11 cellular contexts compared by ENCODE assay signal in the genomic region with DNA sequence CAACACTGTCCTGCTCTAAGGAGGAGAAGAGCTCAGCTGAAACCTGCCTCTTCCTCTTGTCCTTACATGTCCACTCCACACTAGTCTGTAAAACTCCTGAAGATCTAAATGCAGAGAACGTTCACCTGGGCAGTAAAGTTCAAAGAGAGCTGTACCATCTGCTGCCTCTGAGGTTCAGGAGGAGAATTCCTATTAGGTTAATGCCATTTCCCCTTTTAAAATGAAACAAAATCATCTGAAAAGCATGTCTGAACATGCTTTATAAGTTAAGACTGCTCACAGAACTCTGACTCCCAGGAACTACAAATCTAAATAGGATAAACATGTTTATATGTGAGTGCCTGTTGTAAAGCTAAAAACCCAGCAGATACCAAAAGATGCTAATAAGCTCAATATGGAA.
DNase-seq lines count a peak whose midpoint lies in the region; ATAC-seq and TF ChIP-seq lines count a peak whose summit lies in the region.
"Had no signal": no experiment of that assay in that cellular context is flagged by ENCODE, and none has a peak within 500 bp of the region (broad histone marks: within the 10 kb centered on the region; RNA-seq: fewer than 3 reads in every experiment).

No MANE protein-coding gene starts in this region.

- in situ Hi-C loops in IMR-90 (cut with MboI; ENCODE audit: low sequenced_read_pairs) = no loop called here

- H3K9me3 Mint-ChIP-seq in chondrocyte (ENCODE audit: low read depth) = no peaks in the 10 kb centered on the region
- no peaks in the 10 kb centered on the region for H3K9me3 Mint-ChIP-seq in nephron
- no peaks in the 10 kb centered on the region for H3K9me3 Mint-ChIP-seq in activated CD4-positive, alpha-beta memory T cell treated with anti-CD3 and anti-CD28 coated beads, Interleukin-2, amount 10 ng/mL, durations not matched to agents 7 days and 5 days

- H4K8ac ChIP-seq in IMR-90 (ENCODE audit: low read depth in 2 of 2, low read length in 2 of 2) = peak overlapping the region; percentile 17 to 98; a peak in 3 of 4 replicates

- intact Hi-C loops in IMR-90 (cut with micrococcal nuclease) = no loop called here

- H3K14ac ChIP-seq in IMR-90 (replicated peaks; ENCODE audit: low read depth, low read length) = peak overlapping the region; percentile 98

- H2BK20ac ChIP-seq in IMR-90 (ENCODE audit: low read depth, low read length) = peak overlapping the region; percentile 95

- H2BK5ac ChIP-seq in IMR-90 (ENCODE audit: low read depth, low read length, poor library complexity, severe bottlenecking) = peak overlapping the region; percentile 85

- H3K27ac ChIP-seq in IMR-90 (ENCODE audit: insufficient read depth, low read length) = peak overlapping the region; percentile 87; the same call in 1 of the 2 replicates
- H3K27ac ChIP-seq: C4-2B, HL-60 had no signal

- H4K20me1 ChIP-seq in IMR-90 (ENCODE audit: insufficient read depth, low read length) = no peaks in the 10 kb centered on the region

- H3K23ac ChIP-seq in IMR-90 (ENCODE audit: low read depth, low read length) = peak overlapping the region; percentile 92

- peak overlapping the region; percentile 88 for H2AK5ac ChIP-seq in IMR-90 (ENCODE audit: low read depth, low read length)

- H3K4me2 ChIP-seq in IMR-90 (ENCODE audit: low read depth, low read length) = peak overlapping the region; percentile 10; the same call in 1 of the 2 replicates

- H4K91ac ChIP-seq in IMR-90 (ENCODE audit: insufficient read depth, low read depth, low read length) = peak overlapping the region; percentile 92

- H3K9ac ChIP-seq in IMR-90 (ENCODE audit: low read depth, low read length) = peak overlapping the region; percentile 62; the same call in 1 of the 2 replicates

- peaks cover 22% of the 10 kb centered on the region; the same call in 1 of the 2 replicates for H3K36me3 ChIP-seq in IMR-90 (ENCODE audit: control insufficient read depth, insufficient read depth, low read length)

- no peaks in the 10 kb centered on the region for H3K9me3 ChIP-seq in IMR-90 (ENCODE audit: control insufficient read depth, insufficient read depth, low read length)

- DNase-seq in EH (ENCODE audit: low read depth) (peak; percentile 5), IMR-90 (no peak), chondrocyte (ENCODE audit: low spot score) (no peak), medulla oblongata (ENCODE audit: extremely low spot score) (no peak)
- no peak for DNase-seq in activated CD4-positive, alpha-beta memory T cell treated with anti-CD3 and anti-CD28 coated beads, Interleukin-2, amount 10 ng/mL, durations not matched to agents 7 days and 5 days
- DNase-seq: NCI-H1930, NCI-H748 treated with DMSO at 0.1 percent for 48 hours had no signal

- no peak for TF ChIP-seq POLR2A in IMR-90 (IDR thresholded peaks at IDR 0.05; ENCODE audit: low read depth, low read length)

- POLR2A ChIA-PET in IMR-90 (lab: Charles Lee; ENCODE audit: unreplicated experiment) = interaction anchor here (0.5 kb wide), 1 partner anchor 282 kb away, joined by 6 read pairs; no protein-coding TSS in a partner anchor
- POLR2A ChIA-PET in activated CD4-positive, alpha-beta memory T cell treated with anti-CD3 and anti-CD28 coated beads, Interleukin-2, amount 10 ng/mL, durations not matched to agents 7 days and 5 days (lab: Charles Lee) = no interaction called here

- dilution Hi-C loops in IMR-90 (cut with HindIII; ENCODE audit: low sequenced_read_pairs, unreplicated experiment) = no loop called here

- H3K4me3 ChIP-seq in IMR-90 (ENCODE audit: insufficient read depth, low read depth, low read length) = no peak overlapping the region

- H3K4me1 Mint-ChIP-seq in chondrocyte (ENCODE audit: low read depth) (peaks cover 62% of the 10 kb centered on the region), nephron (peaks cover 53% of the 10 kb centered on the region)
- no peaks in the 10 kb centered on the region for H3K4me1 Mint-ChIP-seq in activated CD4-positive, alpha-beta memory T cell treated with anti-CD3 and anti-CD28 coated beads, Interleukin-2, amount 10 ng/mL, durations not matched to agents 7 days and 5 days

- TF ChIP-seq CTCF in IMR-90 (conservative IDR thresholded peaks at IDR 0.05; ENCODE audit: low read depth, low read length) (no peak), chondrocyte (IDR thresholded peaks at IDR 0.05) (no peak), nephron (IDR thresholded peaks at IDR 0.05; ENCODE audit: unreplicated experiment in 3 of 3) (no peak)

- H2BK15ac ChIP-seq in IMR-90 (ENCODE audit: low read depth, low read length) = peak overlapping the region; percentile 80; the same call in 2 of the 3 replicates

- CTCF ChIA-PET in IMR-90 (lab: Yijun Ruan, JAX) = interaction anchor here (0.6 to 1.4 kb wide), 2 partner anchors 10 to 265 kb away, joined by 3 read pairs; no protein-coding TSS in a partner anchor
- CTCF ChIA-PET in activated CD4-positive, alpha-beta memory T cell treated with anti-CD3 and anti-CD28 coated beads, Interleukin-2, amount 10 ng/mL, durations not matched to agents 7 days and 5 days (lab: Charles Lee) = no interaction called here

- H4K5ac ChIP-seq in IMR-90 (ENCODE audit: low read depth, low read length) = peak overlapping the region; percentile 95

- H3K4me3 Mint-ChIP-seq in chondrocyte (ENCODE audit: unreplicated experiment) (no peak overlapping the region), nephron (no peak overlapping the region)
- no peak overlapping the region for H3K4me3 Mint-ChIP-seq in activated CD4-positive, alpha-beta memory T cell treated with anti-CD3 and anti-CD28 coated beads, Interleukin-2, amount 10 ng/mL, durations not matched to agents 7 days and 5 days

- peaks cover 12% of the 10 kb centered on the region for H3K9me1 ChIP-seq in IMR-90 (ENCODE audit: insufficient read depth, low read length)

- no CpG with 5 or more reads among the region's 1 CpG for WGBS in IMR-90 (ENCODE audit: extremely low coverage in 2 of 2, insufficient read length in 1 of 2), 2 experiments

- peak overlapping the region; percentile 70 for H2AK9ac ChIP-seq in IMR-90 (replicated peaks; ENCODE audit: low read depth, low read length, poor library complexity)

- H2BK120ac ChIP-seq in IMR-90 (ENCODE audit: low read depth, low read length) = peak overlapping the region; percentile 96

- no TSS peak for BruUV-seq in IMR-90 (replicated peaks; lab: Mats Ljungman, UMichigan)

- no peaks in the 10 kb centered on the region for H3K27me3 Mint-ChIP-seq in chondrocyte (ENCODE audit: low read depth)
- H3K27me3 Mint-ChIP-seq in nephron (ENCODE audit: low read depth) = no peaks in the 10 kb centered on the region
- H3K27me3 Mint-ChIP-seq in activated CD4-positive, alpha-beta memory T cell treated with anti-CD3 and anti-CD28 coated beads, Interleukin-2, amount 10 ng/mL, durations not matched to agents 7 days and 5 days = no peaks in the 10 kb centered on the region

- peaks cover 31% of the 10 kb centered on the region for H3K36me3 Mint-ChIP-seq in chondrocyte (ENCODE audit: low read depth)
- H3K36me3 Mint-ChIP-seq in nephron (ENCODE audit: low read depth) = peaks cover 75% of the 10 kb centered on the region
- no peaks in the 10 kb centered on the region for H3K36me3 Mint-ChIP-seq in activated CD4-positive, alpha-beta memory T cell treated with anti-CD3 and anti-CD28 coated beads, Interleukin-2, amount 10 ng/mL, durations not matched to agents 7 days and 5 days (ENCODE audit: low read depth)

- ATAC-seq in IMR-90 (ENCODE audit: low read depth) (peak; percentile 26; the same call in 1 of the 2 replicates), HG03457 (IDR thresholded peaks at IDR 0.05; ENCODE audit: unreplicated experiment) (no peak)

- H3K27ac Mint-ChIP-seq in chondrocyte (ENCODE audit: unreplicated experiment) (peak overlapping the region; percentile 76), nephron (peak overlapping the region; percentile 60 to 70 (median 65))
- H3K27ac Mint-ChIP-seq in activated CD4-positive, alpha-beta memory T cell treated with anti-CD3 and anti-CD28 coated beads, Interleukin-2, amount 10 ng/mL, durations not matched to agents 7 days and 5 days = no peak overlapping the region

- TF ChIP-seq RAD21 in IMR-90 (IDR thresholded peaks at IDR 0.05; ENCODE audit: low read length) = no peak

- peaks cover 6 to 17% of the 10 kb centered on the region in 2 experiments for H3K79me1 ChIP-seq in IMR-90 (ENCODE audit: low read depth in 1 of 2, low read length in 2 of 2)

- H3K27me3 ChIP-seq in IMR-90 (ENCODE audit: control insufficient read depth, insufficient read depth, low read length) = no peaks in the 10 kb centered on the region

- H3K4ac ChIP-seq in IMR-90 (ENCODE audit: low read depth, low read length) = peak overlapping the region; percentile 97

- peaks cover 20% of the 10 kb centered on the region for H3K4me1 ChIP-seq in IMR-90 (ENCODE audit: control insufficient read depth, insufficient read depth, low read length)

- H2AFZ ChIP-seq in IMR-90 (replicated peaks; ENCODE audit: low read length, poor library complexity) = peak overlapping the region; percentile 68

- peak overlapping the region; percentile 100 for H3K18ac ChIP-seq in IMR-90 (ENCODE audit: low read depth, low read length)

- 0 out of 2 replicates have a peak overlapping the region, but pooled peaks have one; percentile 44 for H3K56ac ChIP-seq in IMR-90 (ENCODE audit: extremely low read depth, insufficient read depth, low read length)

TF ChIP-seq in IMR-90, 13 proteins besides CTCF, POLR2A, EP300 and RAD21 (continues in another document):
- TF ChIP-seq RCOR1 (IDR thresholded peaks at IDR 0.05; ENCODE audit: insufficient replicate concordance, low read length) (no peak), MAZ (IDR thresholded peaks at IDR 0.05; ENCODE audit: borderline replicate concordance, low read depth, low read length) (no peak), FOS (IDR thresholded peaks at IDR 0.05; ENCODE audit: low read depth, low read length) (no peak), SMC3 (IDR thresholded peaks at IDR 0.05; ENCODE audit: low read depth, low read length) (no peak), CHD1 (IDR thresholded peaks at IDR 0.05; ENCODE audit: low read depth, low read length) (no peak), MAFK (IDR thresholded peaks at IDR 0.05; ENCODE audit: low read depth, low read length) (no peak), MXI1 (IDR thresholded peaks at IDR 0.05; ENCODE audit: borderline replicate concordance, low read depth, low read length) (no peak), CEBPB (IDR thresholded peaks at IDR 0.05; ENCODE audit: low read depth, low read length) (no peak)
- TF ChIP-seq, protein P1, sequence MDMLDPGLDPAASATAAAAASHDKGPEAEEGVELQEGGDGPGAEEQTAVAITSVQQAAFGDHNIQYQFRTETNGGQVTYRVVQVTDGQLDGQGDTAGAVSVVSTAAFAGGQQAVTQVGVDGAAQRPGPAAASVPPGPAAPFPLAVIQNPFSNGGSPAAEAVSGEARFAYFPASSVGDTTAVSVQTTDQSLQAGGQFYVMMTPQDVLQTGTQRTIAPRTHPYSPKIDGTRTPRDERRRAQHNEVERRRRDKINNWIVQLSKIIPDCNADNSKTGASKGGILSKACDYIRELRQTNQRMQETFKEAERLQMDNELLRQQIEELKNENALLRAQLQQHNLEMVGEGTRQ (IDR thresholded peaks at IDR 0.05; ENCODE audit: low read depth, low read length) = no peak
